In the genomic region with DNA sequence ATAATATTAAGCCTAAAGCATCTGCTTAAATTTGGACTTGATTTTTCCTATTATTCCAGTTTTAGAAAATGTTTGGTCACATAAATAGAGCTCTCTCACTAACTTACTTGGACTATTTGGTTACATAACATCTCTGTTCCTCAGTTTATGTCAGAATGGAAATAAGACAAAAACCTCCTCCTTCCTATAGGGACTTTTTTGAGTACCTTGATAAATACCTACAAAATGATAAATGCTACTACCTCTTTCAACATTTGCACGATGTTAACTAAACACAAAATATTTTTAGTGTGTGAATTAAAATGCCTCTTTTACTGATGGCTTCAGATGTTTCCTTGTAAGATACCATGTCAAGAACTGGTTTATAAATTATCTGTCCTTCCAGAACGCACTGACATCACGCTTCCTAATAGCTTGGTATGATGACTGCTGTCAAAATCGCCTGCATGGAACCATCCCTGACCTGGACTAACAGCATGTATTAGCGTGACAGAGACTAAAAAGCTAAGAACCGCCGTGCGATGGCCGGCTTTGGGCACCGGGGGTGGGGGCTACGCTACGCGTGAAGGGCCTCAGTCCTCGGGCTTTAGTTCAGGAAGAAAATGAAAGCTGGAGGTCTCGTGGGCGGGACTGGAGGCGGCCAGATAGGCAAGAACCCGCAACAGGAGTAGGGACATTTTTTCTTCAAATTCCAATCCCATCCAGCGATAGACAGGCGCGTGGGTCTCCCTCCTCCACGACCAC, we compare ENCODE assay signal across 1 cellular context.
TF ChIP-seq lines count a peak whose summit lies in the region.

No MANE protein-coding gene starts in this region.

TF ChIP-seq in SK-N-SH treated with all-trans-retinoic acid at 6 μM for 48 hours, 23 proteins besides CTCF, POLR2A, EP300 and RAD21 (continued from another document):
- TF ChIP-seq, protein P1, sequence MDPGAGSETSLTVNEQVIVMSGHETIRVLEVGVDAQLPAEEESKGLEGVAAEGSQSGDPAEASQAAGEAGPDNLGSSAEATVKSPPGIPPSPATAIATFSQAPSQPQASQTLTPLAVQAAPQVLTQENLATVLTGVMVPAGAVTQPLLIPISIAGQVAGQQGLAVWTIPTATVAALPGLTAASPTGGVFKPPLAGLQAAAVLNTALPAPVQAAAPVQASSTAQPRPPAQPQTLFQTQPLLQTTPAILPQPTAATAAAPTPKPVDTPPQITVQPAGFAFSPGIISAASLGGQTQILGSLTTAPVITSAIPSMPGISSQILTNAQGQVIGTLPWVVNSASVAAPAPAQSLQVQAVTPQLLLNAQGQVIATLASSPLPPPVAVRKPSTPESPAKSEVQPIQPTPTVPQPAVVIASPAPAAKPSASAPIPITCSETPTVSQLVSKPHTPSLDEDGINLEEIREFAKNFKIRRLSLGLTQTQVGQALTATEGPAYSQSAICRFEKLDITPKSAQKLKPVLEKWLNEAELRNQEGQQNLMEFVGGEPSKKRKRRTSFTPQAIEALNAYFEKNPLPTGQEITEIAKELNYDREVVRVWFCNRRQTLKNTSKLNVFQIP (CRISPR knock-in tag; IDR thresholded peaks at IDR 0.05; ENCODE audit: borderline replicate concordance, low read depth): no peak
- TF ChIP-seq, protein P2, sequence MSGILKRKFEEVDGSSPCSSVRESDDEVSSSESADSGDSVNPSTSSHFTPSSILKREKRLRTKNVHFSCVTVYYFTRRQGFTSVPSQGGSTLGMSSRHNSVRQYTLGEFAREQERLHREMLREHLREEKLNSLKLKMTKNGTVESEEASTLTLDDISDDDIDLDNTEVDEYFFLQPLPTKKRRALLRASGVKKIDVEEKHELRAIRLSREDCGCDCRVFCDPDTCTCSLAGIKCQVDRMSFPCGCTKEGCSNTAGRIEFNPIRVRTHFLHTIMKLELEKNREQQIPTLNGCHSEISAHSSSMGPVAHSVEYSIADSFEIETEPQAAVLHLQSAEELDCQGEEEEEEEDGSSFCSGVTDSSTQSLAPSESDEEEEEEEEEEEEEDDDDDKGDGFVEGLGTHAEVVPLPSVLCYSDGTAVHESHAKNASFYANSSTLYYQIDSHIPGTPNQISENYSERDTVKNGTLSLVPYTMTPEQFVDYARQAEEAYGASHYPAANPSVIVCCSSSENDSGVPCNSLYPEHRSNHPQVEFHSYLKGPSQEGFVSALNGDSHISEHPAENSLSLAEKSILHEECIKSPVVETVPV (CRISPR knock-in tag; IDR thresholded peaks at IDR 0.05): no peak
- no peak for TF ChIP-seq CREB5 (CRISPR knock-in tag; IDR thresholded peaks at IDR 0.05; ENCODE audit: low read depth)
- no peak for TF ChIP-seq ARNTL (CRISPR knock-in tag; IDR thresholded peaks at IDR 0.05; ENCODE audit: borderline replicate concordance, low read depth)
- TF ChIP-seq ESRRG (CRISPR knock-in tag; IDR thresholded peaks at IDR 0.05): no peak
- TF ChIP-seq ZNF565 (CRISPR knock-in tag; conservative IDR thresholded peaks at IDR 0.05; ENCODE audit: low read depth): no peak
- no peak for TF ChIP-seq RARB (CRISPR knock-in tag; IDR thresholded peaks at IDR 0.05)
